In the genomic region with DNA sequence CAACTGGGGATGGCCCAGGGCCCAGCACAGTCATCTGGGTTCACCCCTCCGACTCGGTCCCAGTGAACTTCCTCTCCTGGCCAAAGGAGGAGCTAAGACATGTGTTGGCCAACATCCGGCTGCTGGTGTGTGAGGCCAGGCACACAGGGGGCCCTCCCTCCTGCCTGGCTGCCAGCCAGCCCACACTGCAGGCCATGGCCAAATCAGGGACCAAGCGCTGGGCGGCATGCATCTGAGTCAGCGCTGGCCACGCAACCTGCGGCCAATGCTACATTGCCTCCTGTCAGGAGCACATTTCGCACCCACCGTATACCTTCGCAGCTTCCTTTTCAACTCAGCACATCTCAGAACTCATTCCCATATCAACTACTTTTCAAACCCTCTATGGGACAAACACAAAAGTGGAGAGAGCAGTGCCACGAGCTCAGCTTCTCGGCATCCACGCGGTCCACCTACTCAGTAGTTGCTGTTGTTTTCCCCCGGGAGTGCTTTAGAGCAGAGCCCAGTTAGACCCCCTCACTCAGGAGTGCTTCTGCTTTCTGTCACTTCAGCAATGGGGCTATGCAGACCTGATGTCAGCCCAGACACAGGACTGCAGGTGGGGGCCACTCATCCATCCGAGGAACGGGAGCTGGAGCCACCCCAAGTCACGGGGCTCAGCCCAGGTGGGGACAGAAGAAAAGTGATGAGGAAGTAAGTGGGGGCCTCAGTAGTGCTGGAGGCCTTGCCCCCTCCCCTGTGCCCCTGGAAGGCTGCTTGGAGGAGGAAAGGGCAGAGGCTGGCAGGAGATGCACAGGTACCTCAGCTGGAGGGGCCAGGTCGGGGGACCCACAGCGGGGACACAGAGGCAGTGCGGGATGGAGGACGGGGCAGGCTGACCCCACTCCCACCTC, we compare ENCODE assay signal across 8 cellular contexts. TPM values are rescaled to one million over a fixed set of nuclear protein-coding genes. Genes with fewer than 3 reads are reported as not detected.
DNase-seq lines count a peak whose midpoint lies in the region; ATAC-seq and TF ChIP-seq lines count a peak whose summit lies in the region.

No MANE protein-coding gene starts in this region.

- H3K36me3 Mint-ChIP-seq in activated naive CD8-positive, alpha-beta T cell treated with anti-CD3 and anti-CD28 coated beads for 36 hours: peaks cover 13% of the 10 kb centered on the region

- intact Hi-C loops in posterior vena cava (cut with DNase I): no loop called here

- DNase-seq in A172 (ENCODE audit: low spot score): peak; percentile 93
- DNase-seq in GM13977 (ENCODE audit: low spot score): peak; percentile 86
- peak; percentile 83 for DNase-seq in NCI-H69 (lab: John Stamatoyannopoulos, UW)
- DNase-seq in activated naive CD8-positive, alpha-beta T cell treated with anti-CD3 and anti-CD28 coated beads for 36 hours: peak; percentile 51
- DNase-seq in cardiac muscle cell (ENCODE audit: low read depth in 1 of 2, low spot score in 1 of 2): peak in 1 of 2 donors; percentile 98
- peak; percentile 97 for DNase-seq in posterior vena cava (ENCODE audit: low spot score)
- DNase-seq in NCI-H510A treated with DMSO at 0.1 percent for 48 hours (lab: John Stamatoyannopoulos, UW): no peak

- no peaks in the 10 kb centered on the region for H3K27me3 ChIP-seq in cardiac muscle cell

- peaks cover 12% of the 10 kb centered on the region for H3K4me1 Mint-ChIP-seq in activated naive CD8-positive, alpha-beta T cell treated with anti-CD3 and anti-CD28 coated beads for 36 hours

- peak; percentile 34 for TF ChIP-seq CTCF in GM13977 (IDR thresholded peaks at IDR 0.05; ENCODE audit: extremely low read depth, insufficient read depth, missing control alignments)
- TF ChIP-seq CTCF in cardiac muscle cell (IDR thresholded peaks at IDR 0.05; ENCODE audit: low read depth, low read length): peak; percentile 53

- no peak overlapping the region for H3K4me3 Mint-ChIP-seq in activated naive CD8-positive, alpha-beta T cell treated with anti-CD3 and anti-CD28 coated beads for 36 hours

- no peak overlapping the region for H3K27ac ChIP-seq in cardiac muscle cell

- H3K36me3 ChIP-seq in cardiac muscle cell: no peaks in the 10 kb centered on the region

- no peaks in the 10 kb centered on the region for H3K27me3 Mint-ChIP-seq in activated naive CD8-positive, alpha-beta T cell treated with anti-CD3 and anti-CD28 coated beads for 36 hours

- no peaks in the 10 kb centered on the region for H3K9me3 ChIP-seq in cardiac muscle cell (ENCODE audit: low read depth)

- ATAC-seq in HG02678 (IDR thresholded peaks at IDR 0.05; ENCODE audit: unreplicated experiment): peak; percentile 96

- in situ Hi-C loops in GM13977 (cut with MboI; ENCODE audit: low pct_unique_long_range_greater_than_20kb, low sequenced_read_pairs, unreplicated experiment): no loop called here

- H3K9me3 Mint-ChIP-seq in activated naive CD8-positive, alpha-beta T cell treated with anti-CD3 and anti-CD28 coated beads for 36 hours: no peaks in the 10 kb centered on the region

- H3K27ac Mint-ChIP-seq in activated naive CD8-positive, alpha-beta T cell treated with anti-CD3 and anti-CD28 coated beads for 36 hours: peak overlapping the region; percentile 78

- no peak overlapping the region for H3K4me3 ChIP-seq in cardiac muscle cell

- H3K4me1 ChIP-seq in cardiac muscle cell (ENCODE audit: low read depth): peaks cover 3% of the 10 kb centered on the region

RNA-seq across cellular contexts. Expression of gene NINJ1, which starts 13.9 kb away (rescaled TPM):
- 64.2 and 68.2 TPM in 2 replicates for total RNA-seq in A172 (2014; rRNA removed; shearing (Covaris generic))
- total RNA-seq in activated naive CD8-positive, alpha-beta T cell treated with anti-CD3 and anti-CD28 coated beads for 36 hours: 10 to 100 TPM; 74.9 to 77.8 TPM
- 34.6 and 52.4 TPM in 2 replicates for total RNA-seq in cardiac muscle cell
- 49.2 and 51.7 TPM in 2 replicates for polyA plus RNA-seq in cardiac muscle cell
- 10 to 100 TPM; 30.6 to 39.5 TPM for total RNA-seq in posterior vena cava

RNA-seq across cellular contexts. Expression of gene CARD19, which starts 24.2 kb away (rescaled TPM):
- total RNA-seq in A172 (2014; rRNA removed; shearing (Covaris generic)): 51.7 and 74.8 TPM in 2 replicates
- 10 to 100 TPM; 36.5 to 38.6 TPM for total RNA-seq in activated naive CD8-positive, alpha-beta T cell treated with anti-CD3 and anti-CD28 coated beads for 36 hours
- total RNA-seq in cardiac muscle cell (46.3 and 47.3 TPM in 2 replicates), posterior vena cava (10 to 100 TPM; 40.8 to 43.0 TPM)
- 37.5 and 66.8 TPM in 2 replicates for polyA plus RNA-seq in cardiac muscle cell
